ENCODE assay signal across 6 cellular contexts in genomic region chr17:8150194-8151119, GRCh38. TPM values are rescaled to one million over a fixed set of nuclear protein-coding genes. Genes with fewer than 3 reads are reported as not detected.
DNase-seq lines count a peak whose midpoint lies in the region; ATAC-seq and TF ChIP-seq lines count a peak whose summit lies in the region.

No MANE protein-coding gene starts in this region.

- peak; percentile 1 for ATAC-seq in GM19324 (IDR thresholded peaks at IDR 0.05; ENCODE audit: low FRiP score, unreplicated experiment)

- no peak for DNase-seq in activated T-helper 2 cell treated with anti-CD3 and anti-CD28 coated beads, Interferon-gamma antibody, Interleukin-2, Interleukin-4, amounts not matched to agents 10 μg/mL and 5 μg/mL and 100 μg/mL, durations not matched to agents 14 hours and 24 hours and 36 hours (ENCODE audit: low spot score)
- DNase-seq in HEK293T (ENCODE audit: extremely low spot score): no peak
- DNase-seq in activated effector memory CD4-positive, alpha-beta T cell treated with Interleukin-2 at 50 U/mL for 16 hours: no peak
- no peak for DNase-seq in NOMO-1 treated with dmso at 0.1 percent for 144 hours (lab: John Stamatoyannopoulos, UW; ENCODE audit: unreplicated experiment)

- H3K4me3 Mint-ChIP-seq in activated T-helper 2 cell treated with anti-CD3 and anti-CD28 coated beads, Interferon-gamma antibody, Interleukin-2, Interleukin-4, amounts not matched to agents 10 μg/mL and 5 μg/mL and 100 μg/mL, durations not matched to agents 14 hours and 24 hours and 36 hours (ENCODE audit: low read depth): peak overlapping the region; percentile 94
- H3K4me3 Mint-ChIP-seq in nephron: peak overlapping the region; percentile 91 to 95 (median 93)

- peak overlapping the region; percentile 86 for H3K27ac Mint-ChIP-seq in activated T-helper 2 cell treated with anti-CD3 and anti-CD28 coated beads, Interferon-gamma antibody, Interleukin-2, Interleukin-4, amounts not matched to agents 10 μg/mL and 5 μg/mL and 100 μg/mL, durations not matched to agents 14 hours and 24 hours and 36 hours
- H3K27ac Mint-ChIP-seq in nephron: peak overlapping the region in 2 of 3 experiments; percentile 62 to 89

- intact Hi-C loops in activated T-helper 2 cell treated with anti-CD3 and anti-CD28 coated beads, Interferon-gamma antibody, Interleukin-2, Interleukin-4, amounts not matched to agents 10 μg/mL and 5 μg/mL and 100 μg/mL, durations not matched to agents 14 hours and 24 hours and 36 hours (cut with micrococcal nuclease): loop anchor here (1.0 kb wide), 2 partner anchors 11 to 37 kb away; no protein-coding TSS in a partner anchor

- CTCF ChIA-PET in HEK293T (lab: Yijun Ruan, JAX): interaction anchor here (0.7 kb wide), 1 partner anchor 63 kb away, joined by 3 read pairs; no protein-coding TSS in a partner anchor

- TF ChIP-seq CTCF in nephron (IDR thresholded peaks at IDR 0.05; ENCODE audit: unreplicated experiment in 3 of 3): no peak

- POLR2A ChIA-PET in HEK293T (lab: Yijun Ruan, JAX): interaction anchor here (0.6 to 6.1 kb wide), 8 partner anchors 11 to 145 kb away, joined by 3 to 53 read pairs (median 4); partner anchors contain the start of genes SLC25A35, TMEM107 and VAMP2

- no peaks in the 10 kb centered on the region for H3K27me3 Mint-ChIP-seq in activated T-helper 2 cell treated with anti-CD3 and anti-CD28 coated beads, Interferon-gamma antibody, Interleukin-2, Interleukin-4, amounts not matched to agents 10 μg/mL and 5 μg/mL and 100 μg/mL, durations not matched to agents 14 hours and 24 hours and 36 hours (ENCODE audit: low read depth)
- H3K27me3 Mint-ChIP-seq in nephron (ENCODE audit: low read depth): no peaks in the 10 kb centered on the region

- peaks cover 25% of the 10 kb centered on the region for H3K4me1 Mint-ChIP-seq in activated T-helper 2 cell treated with anti-CD3 and anti-CD28 coated beads, Interferon-gamma antibody, Interleukin-2, Interleukin-4, amounts not matched to agents 10 μg/mL and 5 μg/mL and 100 μg/mL, durations not matched to agents 14 hours and 24 hours and 36 hours (ENCODE audit: low read depth)
- peaks cover 6% of the 10 kb centered on the region for H3K4me1 Mint-ChIP-seq in nephron

- no peaks in the 10 kb centered on the region for H3K9me3 Mint-ChIP-seq in activated T-helper 2 cell treated with anti-CD3 and anti-CD28 coated beads, Interferon-gamma antibody, Interleukin-2, Interleukin-4, amounts not matched to agents 10 μg/mL and 5 μg/mL and 100 μg/mL, durations not matched to agents 14 hours and 24 hours and 36 hours
- no peaks in the 10 kb centered on the region for H3K9me3 Mint-ChIP-seq in nephron

- peaks cover 38% of the 10 kb centered on the region for H3K36me3 Mint-ChIP-seq in activated T-helper 2 cell treated with anti-CD3 and anti-CD28 coated beads, Interferon-gamma antibody, Interleukin-2, Interleukin-4, amounts not matched to agents 10 μg/mL and 5 μg/mL and 100 μg/mL, durations not matched to agents 14 hours and 24 hours and 36 hours (ENCODE audit: low read depth)
- H3K36me3 Mint-ChIP-seq in nephron (ENCODE audit: low read depth): peaks cover 27% of the 10 kb centered on the region

TF ChIP-seq in HEK293T, 16 proteins besides CTCF, POLR2A, EP300 and RAD21:
- TF ChIP-seq SUZ12 (IDR thresholded peaks at IDR 0.05) (no peak), L3MBTL2 (conservative IDR thresholded peaks at IDR 0.05) (no peak), TARDBP (IDR thresholded peaks at IDR 0.05) (no peak), CTBP1 (IDR thresholded peaks at IDR 0.05; ENCODE audit: borderline replicate concordance) (no peak), SP1 (IDR thresholded peaks at IDR 0.05) (no peak), ZNF384 (IDR thresholded peaks at IDR 0.05) (no peak), ARNT (IDR thresholded peaks at IDR 0.05) (no peak), NFRKB (IDR thresholded peaks at IDR 0.05) (no peak), FOXA1 (IDR thresholded peaks at IDR 0.05) (no peak), HDGF (IDR thresholded peaks at IDR 0.05; ENCODE audit: borderline replicate concordance) (no peak)
TF ChIP-seq in HEK293T: peak in this region for 0.

RNA-seq across cellular contexts. Expression of gene PER1, which starts 1.7 kb away (rescaled TPM):
- 41.8 and 43.2 TPM in 2 replicates for total RNA-seq in activated T-helper 2 cell treated with anti-CD3 and anti-CD28 coated beads, Interferon-gamma antibody, Interleukin-2, Interleukin-4, amounts not matched to agents 10 μg/mL and 5 μg/mL and 100 μg/mL, durations not matched to agents 14 hours and 24 hours and 36 hours

RNA-seq across cellular contexts. Expression of gene VAMP2, which starts 12.3 kb away (rescaled TPM):
- 44.6 and 44.7 TPM in 2 replicates for total RNA-seq in activated T-helper 2 cell treated with anti-CD3 and anti-CD28 coated beads, Interferon-gamma antibody, Interleukin-2, Interleukin-4, amounts not matched to agents 10 μg/mL and 5 μg/mL and 100 μg/mL, durations not matched to agents 14 hours and 24 hours and 36 hours

RNA-seq across cellular contexts. Expression of gene TMEM107, which starts 25.7 kb away (rescaled TPM):
- total RNA-seq in activated T-helper 2 cell treated with anti-CD3 and anti-CD28 coated beads, Interferon-gamma antibody, Interleukin-2, Interleukin-4, amounts not matched to agents 10 μg/mL and 5 μg/mL and 100 μg/mL, durations not matched to agents 14 hours and 24 hours and 36 hours: 18.7 and 25.0 TPM in 2 replicates

RNA-seq across cellular contexts. Expression of gene HES7, which starts 26.6 kb away (rescaled TPM):
- 2.4 and 3.1 TPM in 2 replicates for total RNA-seq in activated T-helper 2 cell treated with anti-CD3 and anti-CD28 coated beads, Interferon-gamma antibody, Interleukin-2, Interleukin-4, amounts not matched to agents 10 μg/mL and 5 μg/mL and 100 μg/mL, durations not matched to agents 14 hours and 24 hours and 36 hours

RNA-seq across cellular contexts. Expression of gene ALOXE3, which starts 32.1 kb away (rescaled TPM):
- not detected in 2 replicates for total RNA-seq in activated T-helper 2 cell treated with anti-CD3 and anti-CD28 coated beads, Interferon-gamma antibody, Interleukin-2, Interleukin-4, amounts not matched to agents 10 μg/mL and 5 μg/mL and 100 μg/mL, durations not matched to agents 14 hours and 24 hours and 36 hours
